In the genomic region with DNA sequence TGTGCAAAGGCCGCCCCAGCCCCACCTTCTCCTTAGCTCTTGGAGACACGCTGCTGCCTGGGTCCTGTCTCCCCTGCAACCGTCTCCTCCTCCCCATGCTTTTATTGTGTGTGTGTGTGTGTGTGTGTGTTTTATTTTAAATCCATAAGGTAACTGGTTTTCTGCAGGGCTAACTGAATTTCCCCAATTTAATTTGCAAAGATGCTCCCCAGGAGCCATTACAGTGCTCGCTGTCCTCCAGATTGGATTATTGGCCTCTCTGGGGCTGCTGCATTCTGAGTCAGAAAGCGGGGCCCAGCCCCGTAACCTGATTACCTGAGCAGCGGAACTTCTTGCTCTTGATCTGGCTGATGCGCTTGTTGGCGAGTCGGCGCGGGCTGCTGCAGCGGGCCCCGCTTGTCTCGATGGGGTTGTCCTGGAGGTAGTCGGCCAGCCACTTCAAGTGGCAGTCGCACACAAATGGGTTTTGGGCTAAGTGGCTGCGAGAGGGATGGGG, we compare ENCODE assay signal across 1 cellular context.
TF ChIP-seq lines count a peak whose summit lies in the region.

No MANE protein-coding gene starts in this region.

TF ChIP-seq in SK-N-SH treated with all-trans-retinoic acid at 6 μM for 48 hours, 23 proteins besides CTCF, POLR2A, EP300 and RAD21 (continued from another document):
- TF ChIP-seq, protein P1, sequence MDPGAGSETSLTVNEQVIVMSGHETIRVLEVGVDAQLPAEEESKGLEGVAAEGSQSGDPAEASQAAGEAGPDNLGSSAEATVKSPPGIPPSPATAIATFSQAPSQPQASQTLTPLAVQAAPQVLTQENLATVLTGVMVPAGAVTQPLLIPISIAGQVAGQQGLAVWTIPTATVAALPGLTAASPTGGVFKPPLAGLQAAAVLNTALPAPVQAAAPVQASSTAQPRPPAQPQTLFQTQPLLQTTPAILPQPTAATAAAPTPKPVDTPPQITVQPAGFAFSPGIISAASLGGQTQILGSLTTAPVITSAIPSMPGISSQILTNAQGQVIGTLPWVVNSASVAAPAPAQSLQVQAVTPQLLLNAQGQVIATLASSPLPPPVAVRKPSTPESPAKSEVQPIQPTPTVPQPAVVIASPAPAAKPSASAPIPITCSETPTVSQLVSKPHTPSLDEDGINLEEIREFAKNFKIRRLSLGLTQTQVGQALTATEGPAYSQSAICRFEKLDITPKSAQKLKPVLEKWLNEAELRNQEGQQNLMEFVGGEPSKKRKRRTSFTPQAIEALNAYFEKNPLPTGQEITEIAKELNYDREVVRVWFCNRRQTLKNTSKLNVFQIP (CRISPR knock-in tag; IDR thresholded peaks at IDR 0.05; ENCODE audit: borderline replicate concordance, low read depth), result no peak
- no peak; the same call in 1 of the 2 replicates for TF ChIP-seq SNAI2 (CRISPR knock-in tag; IDR thresholded peaks at IDR 0.05)
- TF ChIP-seq ZFP30 (CRISPR knock-in tag; IDR thresholded peaks at IDR 0.05), result no peak
- TF ChIP-seq TCF4 (CRISPR knock-in tag; IDR thresholded peaks at IDR 0.05; ENCODE audit: borderline replicate concordance), result peak; percentile 89; the same call in 1 of the 2 replicates
- no peak for TF ChIP-seq TOX (CRISPR knock-in tag; IDR thresholded peaks at IDR 0.05; ENCODE audit: borderline replicate concordance)
- TF ChIP-seq ZNF565 (CRISPR knock-in tag; conservative IDR thresholded peaks at IDR 0.05; ENCODE audit: low read depth), result no peak
- TF ChIP-seq BACH2 (CRISPR knock-in tag; IDR thresholded peaks at IDR 0.05; ENCODE audit: borderline replicate concordance), result no peak
- 0 out of 2 replicates have a peak, but pooled peaks have one; percentile 27 for TF ChIP-seq ESRRG (CRISPR knock-in tag; IDR thresholded peaks at IDR 0.05)
- TF ChIP-seq ISL1 (CRISPR knock-in tag; IDR thresholded peaks at IDR 0.05), result peak; percentile 75
- TF ChIP-seq, protein P2, sequence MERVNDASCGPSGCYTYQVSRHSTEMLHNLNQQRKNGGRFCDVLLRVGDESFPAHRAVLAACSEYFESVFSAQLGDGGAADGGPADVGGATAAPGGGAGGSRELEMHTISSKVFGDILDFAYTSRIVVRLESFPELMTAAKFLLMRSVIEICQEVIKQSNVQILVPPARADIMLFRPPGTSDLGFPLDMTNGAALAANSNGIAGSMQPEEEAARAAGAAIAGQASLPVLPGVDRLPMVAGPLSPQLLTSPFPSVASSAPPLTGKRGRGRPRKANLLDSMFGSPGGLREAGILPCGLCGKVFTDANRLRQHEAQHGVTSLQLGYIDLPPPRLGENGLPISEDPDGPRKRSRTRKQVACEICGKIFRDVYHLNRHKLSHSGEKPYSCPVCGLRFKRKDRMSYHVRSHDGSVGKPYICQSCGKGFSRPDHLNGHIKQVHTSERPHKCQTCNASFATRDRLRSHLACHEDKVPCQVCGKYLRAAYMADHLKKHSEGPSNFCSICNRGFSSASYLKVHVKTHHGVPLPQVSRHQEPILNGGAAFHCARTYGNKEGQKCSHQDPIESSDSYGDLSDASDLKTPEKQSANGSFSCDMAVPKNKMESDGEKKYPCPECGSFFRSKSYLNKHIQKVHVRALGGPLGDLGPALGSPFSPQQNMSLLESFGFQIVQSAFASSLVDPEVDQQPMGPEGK (CRISPR knock-in tag; IDR thresholded peaks at IDR 0.05; ENCODE audit: borderline replicate concordance), result 0 out of 2 replicates have a peak, but pooled peaks have one; percentile 47
- TF ChIP-seq RARB (CRISPR knock-in tag; IDR thresholded peaks at IDR 0.05), result no peak
- TF ChIP-seq ZNF70 (CRISPR knock-in tag; IDR thresholded peaks at IDR 0.05), result no peak; the same call in 1 of the 2 replicates
- peak; percentile 94 for TF ChIP-seq GLIS3 (CRISPR knock-in tag; IDR thresholded peaks at IDR 0.05)
- TF ChIP-seq ARNTL (CRISPR knock-in tag; IDR thresholded peaks at IDR 0.05; ENCODE audit: borderline replicate concordance, low read depth), result no peak
- no peak for TF ChIP-seq ZFP3 (CRISPR knock-in tag; IDR thresholded peaks at IDR 0.05)
